16 cellular contexts compared by ENCODE assay signal in genomic region chr5:106367281-106367680, GRCh38.
DNase-seq lines count a peak whose midpoint lies in the region; ATAC-seq and TF ChIP-seq lines count a peak whose summit lies in the region.
"Had no signal": no experiment of that assay in that cellular context is flagged by ENCODE, and none has a peak within 500 bp of the region (broad histone marks: within the 10 kb centered on the region; RNA-seq: fewer than 3 reads in every experiment).

No MANE protein-coding gene starts in this region.

- TF ChIP-seq CTCF in RWPE1 (conservative IDR thresholded peaks at IDR 0.05; ENCODE audit: low read depth) (no peak), SK-N-SH (IDR thresholded peaks at IDR 0.05) (no peak), epithelial cell of esophagus (IDR thresholded peaks at IDR 0.05; ENCODE audit: insufficient read depth, low read depth, low read length, missing control alignments) (no peak), OCI-LY7 (conservative IDR thresholded peaks at IDR 0.05; ENCODE audit: low read length) (no peak)

- no peak for TF ChIP-seq RAD21 in SK-N-SH (IDR thresholded peaks at IDR 0.05; ENCODE audit: low read length)

- no peaks in the 10 kb centered on the region for H3K27me3 ChIP-seq in SK-N-SH (ENCODE audit: insufficient read depth)

- CTCF ChIA-PET in RWPE1 (lab: Yijun Ruan, JAX) (no interaction called here), SK-N-SH (lab: Yijun Ruan, JAX) (interaction anchor here (1.1 to 1.2 kb wide), 2 partner anchors 15 to 18 kb away, joined by 3 read pairs; no protein-coding TSS in a partner anchor), OCI-LY7 (lab: Charles Lee; ENCODE audit: unreplicated experiment) (no interaction called here)

- H3F3A ChIP-seq in SK-N-SH (replicated peaks; ENCODE audit: insufficient read depth) = peaks cover 8% of the 10 kb centered on the region

- no peaks in the 10 kb centered on the region for H3K9me2 ChIP-seq in SK-N-SH
- 0 out of 2 replicates have a peak, but pooled peaks cover 1% of the 10 kb centered on the region for H3K9me2 ChIP-seq in OCI-LY7 (ENCODE audit: insufficient read depth, low read length)

- intact Hi-C loops in OCI-LY7 (cut with micrococcal nuclease; ENCODE audit: unreplicated experiment) = no loop called here

- H3K36me3 ChIP-seq in SK-N-SH (replicated peaks in 1 of 2; ENCODE audit: control insufficient read depth in 1 of 2, insufficient read depth in 2 of 2, low read length in 1 of 2) = no peaks in the 10 kb centered on the region
- H3K36me3 ChIP-seq in OCI-LY7 (ENCODE audit: insufficient read depth, low read length) = no peaks in the 10 kb centered on the region

- 43% methylated on average over 1 of the region's 1 CpG for WGBS in SK-N-SH (ENCODE audit: low lambda C conversion rate)

- no peaks in the 10 kb centered on the region for H4K20me1 ChIP-seq in SK-N-SH (ENCODE audit: insufficient read depth)
- no peaks in the 10 kb centered on the region for H4K20me1 ChIP-seq in OCI-LY7 (ENCODE audit: insufficient read depth, low read length)

- no peak for ATAC-seq in GM18502 (IDR thresholded peaks at IDR 0.05; ENCODE audit: poor library complexity, unreplicated experiment)
- ATAC-seq: GM23338, HCT116 had no signal

- peaks cover 20% of the 10 kb centered on the region; the same call in 1 of the 2 replicates for H3K9me3 ChIP-seq in SK-N-SH
- no peaks in the 10 kb centered on the region for H3K9me3 ChIP-seq in OCI-LY7 (ENCODE audit: low read length)

- POLR2A ChIA-PET in RWPE1 (lab: Yijun Ruan, JAX; ENCODE audit: low non-redundant PET) (no interaction called here), SK-N-SH (lab: Yijun Ruan, JAX) (no interaction called here), OCI-LY7 (lab: Charles Lee) (no interaction called here)

- H2AFZ ChIP-seq in SK-N-SH (ENCODE audit: low read depth) (no peak overlapping the region), OCI-LY7 (ENCODE audit: low read length) (no peak overlapping the region)
- H2AFZ ChIP-seq: GM23338 had no signal

- peak in 1 of 2 experiments; percentile 58; a peak in 1 of 4 replicates for TF ChIP-seq EP300 in SK-N-SH (IDR thresholded peaks at IDR 0.05; ENCODE audit: borderline replicate concordance in 1 of 2, low read depth in 1 of 2, low read length in 1 of 2)

- H3K27ac ChIP-seq in RWPE1 (no peak overlapping the region), SK-N-SH (ENCODE audit: low read depth in 2 of 2, low read length in 1 of 2) (0 out of 4 replicates have a peak overlapping the region, but pooled peaks of 1 of the 2 experiments have one; percentile 5), OCI-LY7 (ENCODE audit: low read depth, low read length, poor library complexity, severe bottlenecking) (no peak overlapping the region)

- H3K4me2 ChIP-seq in SK-N-SH (no peak overlapping the region), OCI-LY7 (ENCODE audit: low read length) (no peak overlapping the region)
- H3K4me2 ChIP-seq: GM23338 had no signal

- H3K9ac ChIP-seq in SK-N-SH = no peak overlapping the region

- H3K79me2 ChIP-seq in SK-N-SH (ENCODE audit: insufficient read depth) (no peaks in the 10 kb centered on the region), OCI-LY7 (ENCODE audit: insufficient read depth, low read depth, low read length) (no peaks in the 10 kb centered on the region)

- peak; percentile 51 for DNase-seq in RWPE1 (ENCODE audit: low spot score)
- no peak for DNase-seq in SK-N-SH
- DNase-seq in epithelial cell of esophagus (ENCODE audit: low read depth) = peak; percentile 52
- DNase-seq in Kasumi-1 (lab: John Stamatoyannopoulos, UW) = no peak
- no peak for DNase-seq in OCI-LY7 (ENCODE audit: low spot score)
- DNase-seq: C1 segment of cervical spinal cord; Calu3; CD4-positive, alpha-beta memory T cell; COR-L47; DMS53; DMS79 treated with DMSO at 0.1 percent for 48 hours; GF-D8; H9 had no signal

- H3K4me3 ChIP-seq in SK-N-SH (ENCODE audit: low read depth in 2 of 2, low read length in 1 of 2) (no peak overlapping the region), epithelial cell of esophagus (ENCODE audit: low read length) (no peak overlapping the region), OCI-LY7 (ENCODE audit: low read depth, low read length, poor library complexity, severe bottlenecking) (no peak overlapping the region)
- H3K4me3 ChIP-seq: GM23338 had no signal

- H3K4me1 ChIP-seq in SK-N-SH (ENCODE audit: control insufficient read depth in 1 of 2, insufficient read depth in 2 of 2, low read depth in 1 of 2, low read length in 1 of 2) (no peaks in the 10 kb centered on the region), OCI-LY7 (ENCODE audit: insufficient read depth, low read length, poor library complexity, severe bottlenecking) (no peaks in the 10 kb centered on the region)

- no TSS peak for BruUV-seq in OCI-LY7 (replicated peaks; lab: Mats Ljungman, UMichigan)

TF ChIP-seq in SK-N-SH, 30 proteins besides CTCF, POLR2A, EP300 and RAD21 (continues in another document):
- TF ChIP-seq MAX (IDR thresholded peaks at IDR 0.05; ENCODE audit: low read depth) (no peak), ZBTB33 (IDR thresholded peaks at IDR 0.05; ENCODE audit: borderline replicate concordance, low read depth) (no peak), ELF1 (IDR thresholded peaks at IDR 0.05) (no peak), GABPA (IDR thresholded peaks at IDR 0.05; ENCODE audit: low read depth) (no peak), GATA2 (CRISPR knock-in tag; IDR thresholded peaks at IDR 0.05) (no peak), NFIC (IDR thresholded peaks at IDR 0.05; ENCODE audit: borderline replicate concordance) (peak; percentile 51; the same call in 1 of the 2 replicates), POLR2AphosphoS5 (IDR thresholded peaks at IDR 0.05; ENCODE audit: low read depth, low read length) (no peak), PBX3 (IDR thresholded peaks at IDR 0.05) (peak; percentile 26; the same call in 1 of the 2 replicates), TAF1 (IDR thresholded peaks at IDR 0.05; ENCODE audit: borderline replicate concordance, low read depth, low read length) (no peak), RFX5 (IDR thresholded peaks at IDR 0.05; ENCODE audit: low read length) (no peak), RCOR1 (IDR thresholded peaks at IDR 0.05; ENCODE audit: low read length) (no peak), NRF1 (IDR thresholded peaks at IDR 0.05; ENCODE audit: low read depth, low read length) (no peak), IRF3 (IDR thresholded peaks at IDR 0.05; ENCODE audit: low read depth, low read length) (no peak), MXI1 (IDR thresholded peaks at IDR 0.05; ENCODE audit: low read depth, low read length) (no peak), JUND (IDR thresholded peaks at IDR 0.05) (peak; percentile 56), CHD2 (IDR thresholded peaks at IDR 0.05; ENCODE audit: low read length, partially characterized antibody) (no peak), USF1 (IDR thresholded peaks at IDR 0.05; ENCODE audit: borderline replicate concordance, low read depth) (no peak), FOXJ3 (CRISPR knock-in tag; IDR thresholded peaks at IDR 0.05) (no peak)

Comparison
In these comparisons a context has a peak if more than half of its experiments do, and no peak if none do; other contexts are left out.
1. DNase-seq: peak in RWPE1 (single experiment) and epithelial cell of esophagus (single experiment); none in SK-N-SH (single experiment), Kasumi-1 (0 of 2) and OCI-LY7 (single experiment).